Comparison of ENCODE assay signal across 8 cellular contexts in genomic region chr1:190177555-190177954, GRCh38.
"Had no signal": no experiment of that assay in that cellular context is flagged by ENCODE, and none has a peak within 500 bp of the region (broad histone marks: within the 10 kb centered on the region; RNA-seq: fewer than 3 reads in every experiment).

No MANE protein-coding gene starts in this region.

- DNase-seq: GM23248, GOT3, H7, HFFc6, KG1 had no signal

- ATAC-seq: HCT116 had no signal

- H3K36me3 ChIP-seq: HAP-1 had no signal

- H3K4me3 ChIP-seq: GM23248, HAP-1 had no signal

- H3K27ac ChIP-seq: GM23248, HL-60 had no signal

- H3K4me1 ChIP-seq: HAP-1 had no signal

- H2AFZ ChIP-seq: GM23248 had no signal

- H3K9ac ChIP-seq: GM23248 had no signal

- H3K9me3 ChIP-seq: HAP-1 had no signal
